6 cellular contexts compared by ENCODE assay signal in genomic region chr16:30076276-30076791, GRCh38. TPM values are rescaled to one million over a fixed set of nuclear protein-coding genes. Genes with fewer than 3 reads are reported as not detected.
DNase-seq lines count a peak whose midpoint lies in the region; ATAC-seq and TF ChIP-seq lines count a peak whose summit lies in the region.

No MANE protein-coding gene starts in this region.

- DNase-seq in CD4-positive, CD25-positive, alpha-beta regulatory T cell = peak in 1 of 3 donors; percentile 33
- peak; percentile 42 for DNase-seq in mammary epithelial cell
- DNase-seq in GM10266 (ENCODE audit: extremely low spot score) = no peak

- no peaks in the 10 kb centered on the region for H3K9me3 ChIP-seq in CD4-positive, CD25-positive, alpha-beta regulatory T cell (ENCODE audit: control insufficient read depth in 2 of 2, low read length in 2 of 2)
- H3K9me3 ChIP-seq in mammary epithelial cell (replicated peaks; ENCODE audit: insufficient read depth, low read length) (no peaks in the 10 kb centered on the region), neutrophil (no peaks in the 10 kb centered on the region)

- H3K79me2 ChIP-seq in mammary epithelial cell (ENCODE audit: insufficient read depth, low read length) = peaks cover 60% of the 10 kb centered on the region

- peak overlapping the region; percentile 91 for H3K4me2 ChIP-seq in mammary epithelial cell (ENCODE audit: insufficient read depth, low read depth, low read length)

- no peaks in the 10 kb centered on the region for H4K20me1 ChIP-seq in mammary epithelial cell (ENCODE audit: insufficient read depth, low read length)

- in situ Hi-C loops in mammary epithelial cell (cut with MboI; ENCODE audit: low sequenced_read_pairs in 2 of 2) = loop anchor here in 1 of 2 donors (25.0 kb wide), 2 partner anchors 111 to 336 kb away; partner anchors contain the start of genes BOLA2B, CORO1A, SLX1A and SULT1A3

- peak overlapping the region; percentile 82 for H3K27ac ChIP-seq in CD4-positive, CD25-positive, alpha-beta regulatory T cell (ENCODE audit: insufficient read depth, low read length, poor library complexity, severe bottlenecking)
- H3K27ac ChIP-seq in mammary epithelial cell (ENCODE audit: insufficient read depth, low read depth, low read length) (peak overlapping the region; percentile 80), neutrophil (peak overlapping the region; percentile 96)

- BruUV-seq in mammary epithelial cell (replicated peaks; lab: Mats Ljungman, UMichigan) = no TSS peak

- no peaks in the 10 kb centered on the region for H3K27me3 ChIP-seq in CD4-positive, CD25-positive, alpha-beta regulatory T cell (ENCODE audit: control insufficient read depth, insufficient read depth, low read length)
- no peaks in the 10 kb centered on the region for H3K27me3 ChIP-seq in mammary epithelial cell (ENCODE audit: insufficient read depth, low read length)
- H3K27me3 ChIP-seq in neutrophil = no peaks in the 10 kb centered on the region

- H3K9me3 Mint-ChIP-seq in CD4-positive, CD25-positive, alpha-beta regulatory T cell = no peaks in the 10 kb centered on the region

- peak; percentile 33 to 35 for ATAC-seq in CD4-positive, CD25-positive, alpha-beta regulatory T cell (ENCODE audit: low read depth in 2 of 2)
- ATAC-seq in HG03039 (IDR thresholded peaks at IDR 0.05; ENCODE audit: unreplicated experiment) = peak; percentile 11
- no peak for ATAC-seq in HG03457 (IDR thresholded peaks at IDR 0.05; ENCODE audit: unreplicated experiment)

- peak overlapping the region; percentile 76 for H3K4me3 ChIP-seq in CD4-positive, CD25-positive, alpha-beta regulatory T cell (ENCODE audit: low read depth, low read length)
- H3K4me3 ChIP-seq in mammary epithelial cell (replicated peaks in 1 of 3; ENCODE audit: insufficient read depth in 1 of 3, low read depth in 2 of 3, low read length in 3 of 3) (peak overlapping the region; percentile 78 to 99 (median 89)), neutrophil (ENCODE audit: low read depth in 1 of 2, low read length in 1 of 2) (peak overlapping the region; percentile 89 to 97)

- WGBS in mammary epithelial cell (ENCODE audit: low coverage, missing lambda C conversion rate) = 3% methylated on average over 7 of the region's 33 CpGs

- H3K27ac Mint-ChIP-seq in CD4-positive, CD25-positive, alpha-beta regulatory T cell = peak overlapping the region; percentile 76 to 96 (median 93)

- peaks cover 0 to 52% (median 32%) of the 10 kb centered on the region in 4 donors for H3K4me1 Mint-ChIP-seq in CD4-positive, CD25-positive, alpha-beta regulatory T cell

- peak overlapping the region; percentile 56 for H2AFZ ChIP-seq in mammary epithelial cell (ENCODE audit: low read depth, low read length)

- H3K4me3 Mint-ChIP-seq in CD4-positive, CD25-positive, alpha-beta regulatory T cell = peak overlapping the region; percentile 88 to 98 (median 96)

- H3K27me3 Mint-ChIP-seq in CD4-positive, CD25-positive, alpha-beta regulatory T cell = no peaks in the 10 kb centered on the region

- CTCF ChIA-PET in mammary epithelial cell (lab: Charles Lee; ENCODE audit: low non-redundant PET) = no interaction called here

- dilution Hi-C loops in mammary epithelial cell (cut with HindIII; ENCODE audit: low sequenced_read_pairs) = loop anchor here (5.0 kb wide), 2 partner anchors 74 to 104 kb away; partner anchors contain the start of gene TAOK2

- H3K36me3 ChIP-seq in CD4-positive, CD25-positive, alpha-beta regulatory T cell (ENCODE audit: control insufficient read depth, insufficient read depth, low read length) = peaks cover 30% of the 10 kb centered on the region
- H3K36me3 ChIP-seq in mammary epithelial cell (ENCODE audit: insufficient read depth, low read length) = peaks cover 18% of the 10 kb centered on the region
- H3K36me3 ChIP-seq in neutrophil = peaks cover 72% of the 10 kb centered on the region

- peak overlapping the region; percentile 91 for H3K9ac ChIP-seq in mammary epithelial cell (ENCODE audit: insufficient read depth, low read length)

- no peak for TF ChIP-seq CTCF in mammary epithelial cell (conservative IDR thresholded peaks at IDR 0.05 in 1 of 2, IDR thresholded peaks at IDR 0.05 in 1 of 2; ENCODE audit: extremely low read depth in 1 of 2, insufficient read depth in 1 of 2, low read depth in 1 of 2, low read length in 2 of 2)
- TF ChIP-seq CTCF in neutrophil (IDR thresholded peaks at IDR 0.05) = no peak
- TF ChIP-seq CTCF in GM10266 (IDR thresholded peaks at IDR 0.05; ENCODE audit: control insufficient read depth, insufficient read depth, low read depth, missing control alignments) = no peak

- peaks cover 29% of the 10 kb centered on the region for H3K4me1 ChIP-seq in CD4-positive, CD25-positive, alpha-beta regulatory T cell (ENCODE audit: control insufficient read depth, insufficient read depth, low read length, poor library complexity, severe bottlenecking)
- H3K4me1 ChIP-seq in mammary epithelial cell (ENCODE audit: insufficient read depth, low read length) (peaks cover 14% of the 10 kb centered on the region), neutrophil (ENCODE audit: control insufficient read depth in 1 of 2, insufficient read depth in 1 of 2, low read depth in 1 of 2, low read length in 1 of 2) (peaks cover 36 to 37% of the 10 kb centered on the region in 2 experiments)

- intact Hi-C loops in mammary epithelial cell (cut with micrococcal nuclease) = loop anchor here (2.0 kb wide), 1 partner anchor 14 kb away; the partner anchor contains the start of gene TBX6

- H3K36me3 Mint-ChIP-seq in CD4-positive, CD25-positive, alpha-beta regulatory T cell = peaks cover 4% of the 10 kb centered on the region

RNA-seq across cellular contexts. Expression of gene PPP4C, which starts 0.5 kb away (rescaled TPM):
- 97.0 TPM for total RNA-seq in CD4-positive, CD25-positive, alpha-beta regulatory T cell
- 100 to 1,000 TPM; 232 to 289 (median 262) TPM for polyA plus RNA-seq in CD4-positive, CD25-positive, alpha-beta regulatory T cell
- total RNA-seq in mammary epithelial cell = 100 to 1,000 TPM; 125 to 221 TPM
- polyA plus RNA-seq in mammary epithelial cell = 193 TPM
- polyA minus RNA-seq in mammary epithelial cell = 303 TPM

RNA-seq across cellular contexts. Expression of gene ALDOA, which starts 10.8 kb away (rescaled TPM):
- total RNA-seq in CD4-positive, CD25-positive, alpha-beta regulatory T cell = 430 TPM
- 1,000 to 10,000 TPM; 1,129 to 1,243 (median 1,151) TPM for polyA plus RNA-seq in CD4-positive, CD25-positive, alpha-beta regulatory T cell
- total RNA-seq in mammary epithelial cell = 1,000 to 10,000 TPM in 1 of 2 donors, 100 to 1,000 TPM in 1; 758 to 2,329 TPM
- 2,512 TPM for polyA plus RNA-seq in mammary epithelial cell
- polyA minus RNA-seq in mammary epithelial cell = 3,207 TPM

RNA-seq across cellular contexts. Expression of gene TBX6, which starts 15.4 kb away (rescaled TPM):
- 0.42 TPM for total RNA-seq in CD4-positive, CD25-positive, alpha-beta regulatory T cell
- polyA plus RNA-seq in CD4-positive, CD25-positive, alpha-beta regulatory T cell = under 1 TPM in 1 of 4 donors, not detected in 3; 0.29 TPM
- under 1 TPM in 1 of 2 donors, not detected in 1; 0.73 TPM for total RNA-seq in mammary epithelial cell
- polyA plus RNA-seq in mammary epithelial cell = 0.05 TPM
- polyA minus RNA-seq in mammary epithelial cell = not detected

RNA-seq across cellular contexts. Expression of gene YPEL3, which starts 19.7 kb away (rescaled TPM):
- 121 TPM for total RNA-seq in CD4-positive, CD25-positive, alpha-beta regulatory T cell
- 100 to 1,000 TPM; 245 to 319 (median 297) TPM for polyA plus RNA-seq in CD4-positive, CD25-positive, alpha-beta regulatory T cell
- total RNA-seq in mammary epithelial cell = 10 to 100 TPM in 1 of 2 donors, 1 to 10 TPM in 1; 9.5 to 25.8 TPM
- 16.3 TPM for polyA plus RNA-seq in mammary epithelial cell
- 19.2 TPM for polyA minus RNA-seq in mammary epithelial cell

RNA-seq across cellular contexts. Expression of gene GDPD3, which starts 37.0 kb away (rescaled TPM):
- total RNA-seq in CD4-positive, CD25-positive, alpha-beta regulatory T cell = 26.7 TPM
- under 1 TPM in 2 of 4 donors, not detected in 2; 0.13 to 0.28 TPM for polyA plus RNA-seq in CD4-positive, CD25-positive, alpha-beta regulatory T cell
- total RNA-seq in mammary epithelial cell = under 1 TPM; 0.33 to 0.80 TPM
- 0.83 TPM for polyA plus RNA-seq in mammary epithelial cell
- polyA minus RNA-seq in mammary epithelial cell = 1.6 TPM
